In genomic region chr1:155982106-155982505, GRCh38 we compare ENCODE assay signal across 1 cellular context.
TF ChIP-seq lines count a peak whose summit lies in the region.

No MANE protein-coding gene starts in this region.

TF ChIP-seq in endothelial cell of umbilical vein, 7 proteins besides CTCF, POLR2A, EP300 and RAD21:
- TF ChIP-seq GATA2 (IDR thresholded peaks at IDR 0.05; ENCODE audit: insufficient read depth, insufficient read length, low read depth, low read length) (no peak), FOS (IDR thresholded peaks at IDR 0.05; ENCODE audit: borderline replicate concordance, insufficient read depth, low read length) (no peak), JUN (IDR thresholded peaks at IDR 0.05; ENCODE audit: borderline replicate concordance, insufficient read depth, insufficient read length, low read depth) (no peak), MAX (IDR thresholded peaks at IDR 0.05; ENCODE audit: insufficient read depth, insufficient read length) (no peak), EZH2 (IDR thresholded peaks at IDR 0.05; ENCODE audit: borderline replicate concordance, low read depth, low read length, severe bottlenecking) (no peak), MYC (IDR thresholded peaks at IDR 0.05; ENCODE audit: low read depth, low read length) (no peak), POLR2AphosphoS5 (IDR thresholded peaks at IDR 0.05; ENCODE audit: insufficient read depth, low read depth, low read length) (no peak)
